13 cellular contexts compared by ENCODE assay signal in genomic region chr22:31891366-31892079, GRCh38. TPM values are rescaled to one million over a fixed set of nuclear protein-coding genes. Genes with fewer than 3 reads are reported as not detected.
A peak's percentile ranks its signal among the peaks of the same experiment; 100 is the strongest.
DNase-seq lines count a peak whose midpoint lies in the region; TF ChIP-seq lines count a peak whose summit lies in the region.
"Had no signal": no experiment of that assay in that cellular context is flagged by ENCODE, and none has a peak within 500 bp of the region (broad histone marks: within the 10 kb centered on the region; RNA-seq: fewer than 3 reads in every experiment).

No MANE protein-coding gene starts in this region.

- peak overlapping the region; percentile 3 for H3K27ac Mint-ChIP-seq in neural progenitor cell
- H3K27ac Mint-ChIP-seq: activated CD4-positive, alpha-beta memory T cell treated with anti-CD3 and anti-CD28 coated beads for 36 hours had no signal

- H3K4me1 Mint-ChIP-seq in neural progenitor cell = peaks cover 41% of the 10 kb centered on the region

- TF ChIP-seq POLR2A in NB4 (IDR thresholded peaks at IDR 0.05; ENCODE audit: extremely low read depth, insufficient read length) = no peak

- H3K79me2 ChIP-seq in neural progenitor cell (ENCODE audit: low read depth) = no peaks in the 10 kb centered on the region

- no peak overlapping the region for H3K4me3 Mint-ChIP-seq in neural progenitor cell
- H3K4me3 Mint-ChIP-seq: activated CD4-positive, alpha-beta memory T cell treated with anti-CD3 and anti-CD28 coated beads for 36 hours had no signal

- peaks cover 8% of the 10 kb centered on the region for H3K4me1 ChIP-seq in neural progenitor cell
- H3K4me1 ChIP-seq: Caco-2 had no signal

- H3K27ac ChIP-seq in cingulate gyrus (ENCODE audit: low read depth, low read length) (peak overlapping the region; percentile 76), neural progenitor cell (peak overlapping the region; percentile 57)

- H3K36me3 Mint-ChIP-seq in neural progenitor cell = peaks cover 18% of the 10 kb centered on the region

- TF ChIP-seq CTCF in NB4 (IDR thresholded peaks at IDR 0.05; ENCODE audit: low read depth, low read length) (no peak), neural progenitor cell (IDR thresholded peaks at IDR 0.05) (no peak)

- no peaks in the 10 kb centered on the region for H3K36me3 ChIP-seq in neural progenitor cell

- peaks cover 4% of the 10 kb centered on the region for H3F3A ChIP-seq in neural progenitor cell (ENCODE audit: low read depth)

- H3K27me3 ChIP-seq in neural progenitor cell = no peaks in the 10 kb centered on the region

- peak overlapping the region; percentile 0 for H3K4me2 ChIP-seq in neural progenitor cell

- H3K27me3 Mint-ChIP-seq in neural progenitor cell (ENCODE audit: insufficient read depth, low read depth) = no peaks in the 10 kb centered on the region
- H3K27me3 Mint-ChIP-seq: activated CD4-positive, alpha-beta memory T cell treated with anti-CD3 and anti-CD28 coated beads for 36 hours had no signal

- no peaks in the 10 kb centered on the region for H3K9me3 ChIP-seq in neural progenitor cell (ENCODE audit: low read depth)
- H3K9me3 ChIP-seq: Caco-2 had no signal

- H3K4me3 ChIP-seq in NB4 (ENCODE audit: low read depth, low read length) (no peak overlapping the region), neural progenitor cell (no peak overlapping the region)

- no peak overlapping the region for H2AFZ ChIP-seq in neural progenitor cell (replicated peaks)

- no peak overlapping the region for H3K9ac ChIP-seq in neural progenitor cell

- H3K9me3 Mint-ChIP-seq in neural progenitor cell = no peaks in the 10 kb centered on the region
- H3K9me3 Mint-ChIP-seq: activated CD4-positive, alpha-beta memory T cell treated with anti-CD3 and anti-CD28 coated beads for 36 hours had no signal

- H4K20me1 ChIP-seq in neural progenitor cell (ENCODE audit: low read depth) = no peaks in the 10 kb centered on the region

- DNase-seq in EL (peak; percentile 32), NB4 (ENCODE audit: low read depth) (peak; percentile 39), neural progenitor cell (ENCODE audit: low spot score) (peak; percentile 18), superior temporal gyrus (ENCODE audit: extremely low spot score) (no peak), anterior cingulate cortex (lab: John Stamatoyannopoulos, UW) (no peak), germinal center (ENCODE audit: low spot score) (no peak)
- no peak for DNase-seq in stimulated activated CD4-positive, alpha-beta T cell treated with anti-CD3 and anti-CD28 coated beads, Interleukin-4, amount 100 ng/mL, for 24 hours
- DNase-seq: activated CD4-positive, alpha-beta memory T cell treated with anti-CD3 and anti-CD28 coated beads for 36 hours; activated naive CD4-positive, alpha-beta T cell treated with Interleukin-2 at 50 U/mL for 16 hours; Caco-2; NCI-H446 treated with DMSO at 0.1 percent for 48 hours; right cardiac atrium had no signal

RNA-seq across cellular contexts. Expression of gene YWHAH, which starts 52.8 kb away (rescaled TPM):
- total RNA-seq in neural progenitor cell (ENCODE audit: low replicate concordance) = 154 and 158 TPM in 2 replicates

Comparison
In these comparisons a context has a peak if more than half of its experiments do, and no peak if none do; other contexts are left out.
1. DNase-seq: peak in EL (single experiment), NB4 (single experiment) and neural progenitor cell (single experiment); none in superior temporal gyrus (single experiment), stimulated activated CD4-positive, alpha-beta T cell treated with anti-CD3 and anti-CD28 coated beads, Interleukin-4, amount 100 ng/mL, for 24 hours (single experiment), anterior cingulate cortex (0 of 58) and germinal center (single experiment).